16 cellular contexts compared by ENCODE assay signal in the genomic region with DNA sequence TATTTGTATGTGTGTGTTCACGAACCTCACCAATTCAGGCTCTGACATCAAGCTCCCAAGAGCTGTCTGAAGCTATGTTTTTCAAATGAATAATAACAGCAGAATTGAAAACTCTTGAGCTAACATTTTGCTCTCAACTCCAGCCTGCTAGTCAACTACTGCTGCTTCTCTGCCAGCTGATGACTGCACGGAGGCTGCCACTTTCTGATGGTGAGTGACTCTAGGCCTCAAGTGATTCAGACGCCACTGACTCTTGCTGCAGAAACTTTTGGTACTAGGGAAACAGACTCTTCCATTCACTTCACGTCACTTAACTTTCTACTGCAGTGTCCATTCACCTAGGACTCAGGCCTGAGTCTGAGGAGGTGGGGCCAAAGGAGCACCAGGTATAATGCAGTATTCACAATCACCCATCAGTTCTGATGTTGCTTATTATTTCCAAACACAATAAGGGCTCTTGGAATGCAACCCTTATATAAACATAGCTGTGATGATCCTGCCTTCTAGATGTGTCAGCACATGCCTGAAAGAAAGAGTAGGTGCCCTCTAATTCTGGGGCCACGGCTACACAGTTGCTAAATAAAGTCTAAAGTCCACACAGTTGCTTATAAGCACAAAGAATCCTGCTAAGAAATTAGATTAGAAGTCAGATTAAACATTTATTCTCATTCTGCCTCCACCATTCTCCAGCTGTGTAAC. TPM values are rescaled to one million over a fixed set of nuclear protein-coding genes. Genes with fewer than 3 reads are reported as not detected.
A peak's percentile ranks its signal among the peaks of the same experiment; 100 is the strongest.
DNase-seq lines count a peak whose midpoint lies in the region; FAIRE-seq and TF ChIP-seq lines count a peak whose summit lies in the region.
"Had no signal": no experiment of that assay in that cellular context is flagged by ENCODE, and none has a peak within 500 bp of the region (broad histone marks: within the 10 kb centered on the region; RNA-seq: fewer than 3 reads in every experiment).

No MANE protein-coding gene starts in this region.

- H3K18ac ChIP-seq in mesenchymal stem cell (ENCODE audit: low read depth in 1 of 2, low read length in 2 of 2): no peak overlapping the region

- H3K27me3 ChIP-seq in bronchial epithelial cell (ENCODE audit: control insufficient read depth, insufficient read depth, low read length) (no peaks in the 10 kb centered on the region), mesenchymal stem cell (ENCODE audit: control insufficient read depth in 1 of 2, insufficient read depth in 1 of 2, low read length in 2 of 2) (no peaks in the 10 kb centered on the region)

- H3K4me2 ChIP-seq in mesenchymal stem cell (ENCODE audit: low read length, poor library complexity, severe bottlenecking): no peak overlapping the region

- H2BK12ac ChIP-seq in mesenchymal stem cell (ENCODE audit: low read length in 2 of 2): no peak overlapping the region

- no peaks in the 10 kb centered on the region for H3K9me3 ChIP-seq in mesenchymal stem cell (ENCODE audit: control insufficient read depth, low read length)

- DNase-seq in GM03348 (ENCODE audit: low spot score) (peak; percentile 41), NCI-H69 (lab: John Stamatoyannopoulos, UW) (peak; percentile 69), bronchial epithelial cell (ENCODE audit: low read depth) (peak; percentile 90), mesenchymal stem cell (peak; percentile 50), GM13976 (ENCODE audit: low spot score) (no peak), frontal cortex (ENCODE audit: low spot score in 2 of 2) (no peak), NCI-H2029 (lab: John Stamatoyannopoulos, UW) (no peak)
- DNase-seq: activated effector memory CD4-positive, alpha-beta T cell treated with Interleukin-2 at 50 U/mL for 16 hours; effector memory CD4-positive, alpha-beta T cell; Kasumi-1; NCI-H1930; stimulated activated CD4-positive, alpha-beta T cell treated with anti-CD3 and anti-CD28 coated beads, Interleukin-15, amount 100 ng/mL, for 24 hours had no signal

- H3K23ac ChIP-seq in mesenchymal stem cell (ENCODE audit: low read length in 2 of 2): no peak overlapping the region

- H2BK120ac ChIP-seq in mesenchymal stem cell (ENCODE audit: low read depth, low read length): no peak overlapping the region

- no peaks in the 10 kb centered on the region for H3K36me3 ChIP-seq in bronchial epithelial cell (ENCODE audit: control insufficient read depth, insufficient read depth, low read length)
- H3K36me3 ChIP-seq in mesenchymal stem cell (ENCODE audit: control insufficient read depth in 1 of 2, insufficient read depth in 2 of 2, low read depth in 1 of 2, low read length in 2 of 2): no peaks in the 10 kb centered on the region

- peak overlapping the region; percentile 7 for H3K9ac ChIP-seq in mesenchymal stem cell (ENCODE audit: low read length)

- H3K27ac ChIP-seq in mesenchymal stem cell (ENCODE audit: low read length, poor library complexity, severe bottlenecking): peak overlapping the region; percentile 6
- H3K27ac ChIP-seq: HL-60 had no signal

- no peak for TF ChIP-seq CTCF in bronchial epithelial cell (IDR thresholded peaks at IDR 0.05; ENCODE audit: insufficient read depth, low read length, severe bottlenecking)
- TF ChIP-seq CTCF in GM13976 (IDR thresholded peaks at IDR 0.05; ENCODE audit: borderline replicate concordance, control extremely low read depth, extremely low read depth, insufficient read depth, missing control alignments): no peak

- no peak overlapping the region for H3K4ac ChIP-seq in mesenchymal stem cell (ENCODE audit: low read depth in 1 of 2, low read length in 2 of 2)

- H2BK15ac ChIP-seq in mesenchymal stem cell (ENCODE audit: low read depth, poor library complexity, severe bottlenecking): no peak overlapping the region

- no peak overlapping the region for H4K8ac ChIP-seq in mesenchymal stem cell (ENCODE audit: low read length)

- H3K79me1 ChIP-seq in mesenchymal stem cell (replicated peaks; ENCODE audit: low read length, poor library complexity, severe bottlenecking): no peaks in the 10 kb centered on the region

- in situ Hi-C loops in GM13976 (cut with MboI; ENCODE audit: low sequenced_read_pairs, unreplicated experiment): no loop called here

- H2AK5ac ChIP-seq in mesenchymal stem cell (ENCODE audit: low read length, severe bottlenecking): no peak overlapping the region

- no peak overlapping the region for H4K91ac ChIP-seq in mesenchymal stem cell (ENCODE audit: low read length)

- peaks cover 3% of the 10 kb centered on the region for H3K4me1 ChIP-seq in mesenchymal stem cell (ENCODE audit: control insufficient read depth, insufficient read depth, low read depth, low read length)

- FAIRE-seq in bronchial epithelial cell (lab: Jason Lieb, UNC) (peak; percentile 18), frontal cortex (lab: Jason Lieb, UNC) (no peak)

- H3K4me3 ChIP-seq in bronchial epithelial cell (ENCODE audit: low read depth, low read length) (no peak overlapping the region), mesenchymal stem cell (ENCODE audit: insufficient read depth in 1 of 2, low read depth in 1 of 2, low read length in 2 of 2) (no peak overlapping the region)

- no peak overlapping the region for H3K14ac ChIP-seq in mesenchymal stem cell (ENCODE audit: low read length in 2 of 2)

- no peak overlapping the region for H2BK5ac ChIP-seq in mesenchymal stem cell (ENCODE audit: low read depth, low read length, poor library complexity, severe bottlenecking)

- H2AFZ ChIP-seq in mesenchymal stem cell (ENCODE audit: low read depth, low read length): no peak overlapping the region

- 46% methylated on average over 4 of the region's 5 CpGs for WGBS in mesenchymal stem cell

RNA-seq across cellular contexts. Expression of a gene that starts 16.0 kb away (rescaled TPM):
- 0.26 and 0.53 TPM in 2 replicates for total RNA-seq in bronchial epithelial cell
- polyA plus RNA-seq in mesenchymal stem cell (2013, experiment 1 of 2): 2.1 TPM
- 1.8 TPM for polyA plus RNA-seq in mesenchymal stem cell (2013, experiment 2 of 2)
- 26.9 TPM for total RNA-seq in frontal cortex
- total RNA-seq: WTC11 had no signal

RNA-seq across cellular contexts. Expression of a gene that starts 53.2 kb away (rescaled TPM):
- total RNA-seq in bronchial epithelial cell: 0.51 and 1.3 TPM in 2 replicates
- polyA plus RNA-seq in mesenchymal stem cell (2013, experiment 1 of 2): 3.1 TPM
- 3.2 TPM for polyA plus RNA-seq in mesenchymal stem cell (2013, experiment 2 of 2)
- total RNA-seq in frontal cortex: 0.82 TPM
- total RNA-seq: activated CD8-positive, alpha-beta memory T cell treated with anti-CD3 and anti-CD28 coated beads for 36 hours; lung microvascular endothelial cell; WTC11 had no signal

Comparison
In these comparisons a context has a peak if more than half of its experiments do, and no peak if none do; other contexts are left out.
1. DNase-seq: peak in GM03348 (single experiment), NCI-H69 (single experiment), bronchial epithelial cell (single experiment) and mesenchymal stem cell (single experiment); none in GM13976 (single experiment), frontal cortex (0 of 2) and NCI-H2029 (single experiment).
2. RNA of a gene that starts 16.0 kb away (total RNA-seq): 26.9 TPM in frontal cortex (single experiment); 0.26 to 0.53 TPM in bronchial epithelial cell; every median in the first group is over 10 times any median in the second.